8 cellular contexts compared by ENCODE assay signal in the genomic region with DNA sequence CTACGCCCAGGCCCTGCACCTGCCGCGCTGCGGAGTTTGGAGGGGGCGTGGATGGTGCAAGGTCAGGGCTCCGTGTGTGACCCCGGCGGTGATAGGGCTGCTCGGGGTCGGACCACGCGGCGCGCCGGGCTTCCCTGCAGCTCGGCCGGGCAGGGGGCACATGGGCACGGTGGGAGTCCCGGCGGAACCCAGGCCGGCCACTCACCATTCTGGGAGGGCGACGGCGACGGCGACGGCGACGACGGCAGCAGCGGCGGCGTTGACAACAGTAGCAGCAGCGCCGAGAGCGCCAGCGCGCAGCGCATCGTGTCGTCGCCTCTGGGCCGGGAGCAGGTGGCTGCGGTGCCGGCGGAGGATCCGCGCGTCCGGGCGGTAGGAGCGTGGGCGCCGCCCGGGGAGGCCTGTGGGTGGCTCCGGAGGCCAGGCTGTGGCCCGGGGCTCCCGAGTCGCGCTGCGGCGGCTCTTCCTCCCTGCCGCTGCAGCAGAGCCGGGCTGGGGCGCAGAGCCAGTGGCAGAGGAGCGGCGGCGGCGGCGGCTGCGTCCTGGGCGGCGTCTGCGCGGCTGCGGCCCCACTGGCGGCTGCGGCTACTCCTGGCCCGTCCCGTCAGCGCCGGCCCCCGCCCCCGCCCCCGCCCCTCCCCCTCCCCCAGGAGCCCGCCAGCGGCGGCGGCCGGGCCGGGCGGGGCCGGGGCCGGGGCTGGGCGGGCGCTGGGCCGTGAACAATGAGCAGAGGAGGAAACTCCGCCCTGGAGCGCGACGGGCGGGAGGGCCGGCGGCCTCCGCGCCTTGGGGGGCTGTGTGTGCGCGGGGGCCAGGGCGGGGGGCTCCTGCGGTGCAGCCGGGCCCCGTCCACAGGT. TPM values are rescaled to one million over a fixed set of nuclear protein-coding genes. Genes with fewer than 3 reads are reported as not detected.
DNase-seq lines count a peak whose midpoint lies in the region; ATAC-seq and TF ChIP-seq lines count a peak whose summit lies in the region.

A gene (minus strand): TSS at position 574 of the 857 bp plus-strand sequence. CDS start 269 bp downstream, at position 305.

- peak; percentile 73 for ATAC-seq in HG03354 (IDR thresholded peaks at IDR 0.05; ENCODE audit: poor library complexity, severe bottlenecking, unreplicated experiment)

- peak within 1 kb of the TSS; percentile 52 for H3K4me3 ChIP-seq in BE2C (ENCODE audit: low read depth, low read length)

- peaks cover 3% of the 10 kb centered on the region; the same call in 1 of the 2 replicates for H3K4me1 ChIP-seq in BE2C

- no peaks in the 10 kb centered on the region for H3K9me3 ChIP-seq in BE2C

- DNase-seq in BE2C (peak; percentile 83), GM19238 (ENCODE audit: insufficient read length, low spot score) (peak; percentile 71), NCI-H82 treated with DMSO at 0.1 percent for 48 hours (lab: John Stamatoyannopoulos, UW; ENCODE audit: unreplicated experiment) (peak; percentile 51), epidermal melanocyte (ENCODE audit: insufficient read length, low spot score) (peak; percentile 40), middle frontal gyrus (ENCODE audit: extremely low spot score, low spot score) (peak; percentile 5)
- peak; percentile 71 for DNase-seq in activated CD8-positive, alpha-beta memory T cell treated with anti-CD3 and anti-CD28 coated beads, Interleukin-2, amount 50 U/mL, for 48 hours
- peak; percentile 13 for DNase-seq in stimulated activated CD8-positive, alpha-beta memory T cell treated with anti-CD3 and anti-CD28 coated beads, Interleukin-7, amount 100 ng/mL, for 24 hours (ENCODE audit: low read depth)

- no peak for TF ChIP-seq CTCF in BE2C (IDR thresholded peaks at IDR 0.05; ENCODE audit: low read depth, low read length)

- no peaks in the 10 kb centered on the region for H3K36me3 ChIP-seq in BE2C

- H3K27me3 ChIP-seq in BE2C = peaks cover 51% of the 10 kb centered on the region

RNA-seq across cellular contexts. Expression of the gene that starts here (rescaled TPM):
- 0.56 TPM for polyA plus RNA-seq in BE2C (2012; ENCODE audit: insufficient read depth, insufficient read length, low read depth)

Comparison
In these comparisons a context has a peak if more than half of its experiments do, and no peak if none do; other contexts are left out.
1. Peak in every context shown above with its lines: DNase-seq, ATAC-seq and H3K4me3 ChIP-seq.
2. DNase-seq: peak in every context shown above with its lines; median percentile 83 in BE2C; 71 in GM19238; 71 in activated CD8-positive, alpha-beta memory T cell treated with anti-CD3 and anti-CD28 coated beads, Interleukin-2, amount 50 U/mL, for 48 hours; 51 in NCI-H82 treated with DMSO at 0.1 percent for 48 hours; 40 in epidermal melanocyte; 13 in stimulated activated CD8-positive, alpha-beta memory T cell treated with anti-CD3 and anti-CD28 coated beads, Interleukin-7, amount 100 ng/mL, for 24 hours; 5 in middle frontal gyrus.